ENCODE assay signal across 8 cellular contexts in the genomic region with DNA sequence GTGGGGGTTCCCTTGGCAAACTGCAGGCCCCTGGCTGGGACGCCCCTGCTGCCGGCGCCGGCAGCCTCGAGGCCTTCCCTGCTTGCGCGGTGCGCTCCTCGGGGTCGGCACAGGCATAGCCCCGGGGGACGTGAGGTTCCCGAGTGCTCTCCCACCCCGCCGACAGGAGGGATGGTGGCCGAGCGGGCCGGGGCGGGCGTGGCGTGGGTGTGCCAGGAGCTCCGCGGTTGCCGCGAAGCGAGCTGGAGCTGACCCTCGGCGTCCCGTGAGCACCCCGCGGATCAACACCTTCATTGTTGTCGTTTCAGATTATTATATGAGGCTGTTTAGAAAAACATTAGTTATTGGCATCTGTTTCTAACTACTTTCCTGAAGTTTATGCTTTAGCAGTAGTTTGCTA. TPM values are rescaled to one million over a fixed set of nuclear protein-coding genes. Genes with fewer than 3 reads are reported as not detected.
DNase-seq lines count a peak whose midpoint lies in the region; ATAC-seq, FAIRE-seq and TF ChIP-seq lines count a peak whose summit lies in the region.
"Not testable (repeated sequence)": the region's sequence is repeated elsewhere in the genome, so short reads cannot be mapped to it uniquely, and the experiment has no call there.

No MANE protein-coding gene starts in this region.

- not testable (repeated sequence) for TF ChIP-seq CTCF in HFFc6 (IDR thresholded peaks at IDR 0.05); foreskin keratinocyte (conservative IDR thresholded peaks at IDR 0.05); hepatocyte (IDR thresholded peaks at IDR 0.05; ENCODE audit: poor library complexity)

- not testable (repeated sequence) for H3K18ac ChIP-seq in mesendoderm (ENCODE audit: low read length)

- not testable (repeated sequence) for H2AFZ ChIP-seq in hepatocyte

- not testable (repeated sequence) for H3K9ac ChIP-seq in adipocyte (ENCODE audit: low read length); mesendoderm (ENCODE audit: low read length)

- H3K79me2 ChIP-seq in hepatocyte (peaks cover 99% of the 10 kb centered on the region), mesendoderm (ENCODE audit: control insufficient read depth, insufficient read depth, low read length) (peaks cover 61% of the 10 kb centered on the region)

- peak overlapping the region; percentile 56 for H3K4me3 Mint-ChIP-seq in HFFc6

- H3K27me3 ChIP-seq in adipocyte (replicated peaks; ENCODE audit: control insufficient read depth, insufficient read depth, low read length); foreskin keratinocyte; hepatocyte; mesendoderm (ENCODE audit: insufficient read depth, low read length, poor library complexity); aorta (ENCODE audit: control insufficient read depth in 1 of 2, insufficient read depth in 2 of 2, low read length in 1 of 2): not testable (repeated sequence)

- H2BK120ac ChIP-seq in mesendoderm (ENCODE audit: low read depth, low read length) = not testable (repeated sequence)

- H3K4ac ChIP-seq in mesendoderm (ENCODE audit: low read depth, low read length) = peak overlapping the region; percentile 36

- not testable (repeated sequence) for H3K9me2 ChIP-seq in hepatocyte (replicated peaks; ENCODE audit: insufficient read depth)

- not testable (repeated sequence) for H3K36me3 ChIP-seq in adipocyte (ENCODE audit: control insufficient read depth, insufficient read depth, low read length, severe bottlenecking); hepatocyte (replicated peaks; ENCODE audit: insufficient read depth, low read depth); mesendoderm (ENCODE audit: control insufficient read depth, insufficient read depth, low read length); aorta (ENCODE audit: control insufficient read depth in 1 of 2, insufficient read depth in 2 of 2, low read length in 1 of 2)

- H2BK15ac ChIP-seq in mesendoderm (replicated peaks; ENCODE audit: low read depth) = not testable (repeated sequence)

- H3K27ac Mint-ChIP-seq in HFFc6 = not testable (repeated sequence)

- H3K36me3 Mint-ChIP-seq in HFFc6 (ENCODE audit: low read depth) = not testable (repeated sequence)

- not testable (repeated sequence) for H3K56ac ChIP-seq in mesendoderm (ENCODE audit: low read length)

- peak; percentile 50 for FAIRE-seq in GM18507 (lab: Jason Lieb, UNC)

- intact Hi-C loops in aorta (cut with DNase I) = not testable (repeated sequence)

- not testable (repeated sequence) for H3K9me3 Mint-ChIP-seq in HFFc6

- peak; percentile 31 for DNase-seq in ACHN
- not testable (repeated sequence) for DNase-seq in GM18507 (ENCODE audit: extremely low spot score, insufficient read length, low read depth); HFFc6; adipocyte (ENCODE audit: low read depth); foreskin keratinocyte; hepatocyte (ENCODE audit: low spot score); mesendoderm; aorta

- H2BK5ac ChIP-seq in mesendoderm (ENCODE audit: low read length) = not testable (repeated sequence)

- peak overlapping the region; percentile 52 for H3K4me2 ChIP-seq in hepatocyte
- not testable (repeated sequence) for H3K4me2 ChIP-seq in mesendoderm (ENCODE audit: low read length)

- not testable (repeated sequence) for H3K27ac ChIP-seq in foreskin keratinocyte; hepatocyte; mesendoderm (ENCODE audit: low read depth, low read length); aorta (ENCODE audit: low read depth in 1 of 2, low read length in 2 of 2)

- H3K4me1 ChIP-seq in adipocyte (ENCODE audit: control insufficient read depth, insufficient read depth, low read length) (peaks cover 45% of the 10 kb centered on the region), foreskin keratinocyte (peaks cover 12% of the 10 kb centered on the region)
- not testable (repeated sequence) for H3K4me1 ChIP-seq in hepatocyte (ENCODE audit: insufficient read depth); mesendoderm (ENCODE audit: control insufficient read depth, low read depth, low read length); aorta (ENCODE audit: control insufficient read depth in 1 of 2, insufficient read depth in 2 of 2, low read length in 2 of 2)

- in situ Hi-C loops in ACHN (cut with HindIII; ENCODE audit: low pct_ligation_motif_present, low pct_unique_long_range_greater_than_20kb, low sequenced_read_pairs) = not testable (repeated sequence)

- not testable (repeated sequence) for H3K27me3 Mint-ChIP-seq in HFFc6 (ENCODE audit: insufficient read depth)

- ATAC-seq in foreskin keratinocyte (peak; percentile 22), aorta (ENCODE audit: low FRiP score) (peak; percentile 54)

- H3K23ac ChIP-seq in mesendoderm (ENCODE audit: low read length) = not testable (repeated sequence)

- H3K79me1 ChIP-seq in mesendoderm (ENCODE audit: low read length) = not testable (repeated sequence)

- H4K20me1 ChIP-seq in hepatocyte (ENCODE audit: insufficient read depth, poor library complexity, severe bottlenecking) = peaks cover 48% of the 10 kb centered on the region

- H2AK5ac ChIP-seq in mesendoderm (ENCODE audit: low read length) = not testable (repeated sequence)

- peak overlapping the region; percentile 21 for H3K4me3 ChIP-seq in adipocyte (ENCODE audit: low read length)
- peak overlapping the region; percentile 29 for H3K4me3 ChIP-seq in hepatocyte
- H3K4me3 ChIP-seq in mesendoderm (ENCODE audit: low read length); aorta (ENCODE audit: low read length in 2 of 2): not testable (repeated sequence)

- WGBS in hepatocyte (ENCODE audit: low lambda C conversion rate, missing lambda C conversion rate) = 63% methylated on average over 30 of the region's 32 CpGs
- no CpG with 5 or more reads among the region's 32 CpGs for WGBS in mesendoderm (ENCODE audit: extremely low coverage, insufficient coverage, low lambda C conversion rate)
- WGBS in aorta, 2 donors = 69 to 78% methylated on average over 32 of the region's 32 CpGs

- H3K9me3 ChIP-seq in adipocyte (ENCODE audit: control insufficient read depth, low read length); hepatocyte (ENCODE audit: low read depth); aorta (ENCODE audit: control insufficient read depth, low read length): not testable (repeated sequence)

- H3K4me1 Mint-ChIP-seq in HFFc6 (ENCODE audit: low read depth) = peaks cover 43% of the 10 kb centered on the region

- not testable (repeated sequence) for H4K5ac ChIP-seq in mesendoderm (ENCODE audit: low read length)

- H4K8ac ChIP-seq in mesendoderm (ENCODE audit: low read depth, low read length) = not testable (repeated sequence)

RNA-seq across cellular contexts. Expression of a gene that starts 38.7 kb away (rescaled TPM):
- 10 to 100 TPM; 60.9 to 71.7 (median 69.0) TPM for total RNA-seq in HFFc6 (2021; fragmentation: NEBNext Ultra II Directional; extraction: Animal tissue kit (Norgen Biotek cat#: 25700))
- 29.3 and 31.5 TPM in 2 replicates for total RNA-seq in foreskin keratinocyte
- polyA plus RNA-seq in foreskin keratinocyte = 14.3 and 14.7 TPM in 2 replicates
- 54.8 and 74.5 TPM in 2 replicates for total RNA-seq in hepatocyte
- 73.7 and 80.2 TPM in 2 replicates for polyA plus RNA-seq in hepatocyte
- polyA plus RNA-seq in mesendoderm (2013, experiment 1 of 2) = 77.2 TPM
- polyA plus RNA-seq in mesendoderm (2013, experiment 2 of 2) = 77.5 TPM
- total RNA-seq in aorta = 100 to 1,000 TPM in 1 of 2 donors, 10 to 100 TPM in 1; 83.7 to 162 TPM
- polyA plus RNA-seq in aorta = 10 to 100 TPM; 24.9 to 31.1 TPM
